12 cellular contexts compared by ENCODE assay signal in the genomic region with DNA sequence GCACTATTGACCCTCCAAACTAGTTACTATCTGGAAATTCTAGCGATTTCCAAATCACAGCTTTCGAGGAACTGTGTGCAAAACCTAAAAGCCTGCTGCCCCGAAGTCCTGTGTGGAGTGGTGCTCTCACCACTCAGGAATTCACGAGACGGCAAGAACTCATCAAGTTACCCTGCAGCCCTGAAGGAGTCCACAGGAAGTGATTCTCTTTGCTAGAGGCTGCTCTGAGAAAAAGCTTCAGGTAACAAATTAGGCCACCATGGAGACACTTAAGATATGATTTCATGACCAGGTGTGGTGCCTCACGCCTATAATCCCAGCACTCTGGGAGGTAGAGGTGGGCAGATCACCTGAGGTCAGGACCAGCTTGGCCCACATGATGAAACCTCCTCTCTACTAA. TPM values are rescaled to one million over a fixed set of nuclear protein-coding genes. Genes with fewer than 3 reads are reported as not detected.
DNase-seq lines count a peak whose midpoint lies in the region; ATAC-seq and TF ChIP-seq lines count a peak whose summit lies in the region.
"Had no signal": no experiment of that assay in that cellular context is flagged by ENCODE, and none has a peak within 500 bp of the region (broad histone marks: within the 10 kb centered on the region; RNA-seq: fewer than 3 reads in every experiment).

No MANE protein-coding gene starts in this region.

- H3K36me3 ChIP-seq in gastroesophageal sphincter, result no peaks in the 10 kb centered on the region

- H3K9me3 ChIP-seq in gastroesophageal sphincter, result no peaks in the 10 kb centered on the region
- H3K9me3 ChIP-seq: SJCRH30 had no signal

- no peak overlapping the region for H3K27ac ChIP-seq in gastroesophageal sphincter
- H3K27ac ChIP-seq: SJCRH30 had no signal

- no peak for ATAC-seq in activated naive CD4-positive, alpha-beta T cell treated with anti-CD3 and anti-CD28 coated beads, Interleukin-2, amount 50 U/mL, for 72 hours
- peak; percentile 56 for ATAC-seq in gastroesophageal sphincter
- ATAC-seq in stimulated activated effector memory CD8-positive, alpha-beta T cell treated with anti-CD3 and anti-CD28 coated beads, Interleukin-12 subunit alpha, Interleukin-12 subunit beta, amount 100 ng/mL, for 72 hours, result no peak
- no peak for ATAC-seq in GM18873 (IDR thresholded peaks at IDR 0.05; ENCODE audit: low FRiP score, unreplicated experiment)

- H3K4me1 ChIP-seq in gastroesophageal sphincter, result peaks cover 0 to 75% (median 9%) of the 10 kb centered on the region in 3 donors
- H3K4me1 ChIP-seq: SJCRH30 had no signal

- no peak for TF ChIP-seq POLR2A in gastroesophageal sphincter (IDR thresholded peaks at IDR 0.05)

- no peak for TF ChIP-seq EP300 in gastroesophageal sphincter (IDR thresholded peaks at IDR 0.05)

- no peak overlapping the region for H3K4me3 ChIP-seq in gastroesophageal sphincter
- H3K4me3 ChIP-seq: SJCRH30 had no signal

- H3K27me3 Mint-ChIP-seq in activated naive CD4-positive, alpha-beta T cell treated with anti-CD3 and anti-CD28 coated beads, Interleukin-2, amount 10 ng/mL, durations not matched to agents 7 days and 5 days, result no peaks in the 10 kb centered on the region
- H3K27me3 Mint-ChIP-seq in activated T-helper 2 cell treated with anti-CD3 and anti-CD28 coated beads, Interferon-gamma antibody, Interleukin-2, Interleukin-4, amounts not matched to agents 10 μg/mL and 5 μg/mL and 100 μg/mL, durations not matched to agents 14 hours and 24 hours and 36 hours (ENCODE audit: low read depth), result no peaks in the 10 kb centered on the region

- no peak for DNase-seq in activated naive CD4-positive, alpha-beta T cell treated with anti-CD3 and anti-CD28 coated beads, Interleukin-2, amount 10 ng/mL, durations not matched to agents 7 days and 5 days
- no peak for DNase-seq in activated naive CD4-positive, alpha-beta T cell treated with anti-CD3 and anti-CD28 coated beads, Interleukin-2, amount 50 U/mL, for 72 hours (ENCODE audit: low spot score in 2 of 2)
- DNase-seq in activated T-helper 2 cell treated with anti-CD3 and anti-CD28 coated beads, Interferon-gamma antibody, Interleukin-2, Interleukin-4, amounts not matched to agents 10 μg/mL and 5 μg/mL and 100 μg/mL, durations not matched to agents 14 hours and 24 hours and 36 hours (ENCODE audit: low spot score), result no peak
- no peak for DNase-seq in stimulated activated effector memory CD8-positive, alpha-beta T cell treated with anti-CD3 and anti-CD28 coated beads, Interleukin-12 subunit alpha, Interleukin-12 subunit beta, amount 100 ng/mL, for 72 hours (ENCODE audit: low spot score in 2 of 2)
- no peak for DNase-seq in KG1 (lab: John Stamatoyannopoulos, UW)
- DNase-seq in activated effector memory CD4-positive, alpha-beta T cell treated with Interleukin-2 at 50 U/mL for 16 hours, result no peak
- DNase-seq: activated CD8-positive, alpha-beta memory T cell treated with anti-CD3 and anti-CD28 coated beads for 24 hours; caudate nucleus; occipital lobe; SJCRH30 had no signal

- no peaks in the 10 kb centered on the region for H3K27me3 ChIP-seq in gastroesophageal sphincter
- H3K27me3 ChIP-seq: SJCRH30 had no signal

- peak overlapping the region; percentile 68 for H3K27ac Mint-ChIP-seq in activated naive CD4-positive, alpha-beta T cell treated with anti-CD3 and anti-CD28 coated beads, Interleukin-2, amount 10 ng/mL, durations not matched to agents 7 days and 5 days
- H3K27ac Mint-ChIP-seq in activated naive CD4-positive, alpha-beta T cell treated with anti-CD3 and anti-CD28 coated beads, Interleukin-2, amount 50 U/mL, for 72 hours, result peak overlapping the region in 1 of 2 donors; percentile 67
- H3K27ac Mint-ChIP-seq in activated T-helper 2 cell treated with anti-CD3 and anti-CD28 coated beads, Interferon-gamma antibody, Interleukin-2, Interleukin-4, amounts not matched to agents 10 μg/mL and 5 μg/mL and 100 μg/mL, durations not matched to agents 14 hours and 24 hours and 36 hours, result peak overlapping the region; percentile 38
- peak overlapping the region; percentile 41 for H3K27ac Mint-ChIP-seq in stimulated activated effector memory CD8-positive, alpha-beta T cell treated with anti-CD3 and anti-CD28 coated beads, Interleukin-12 subunit alpha, Interleukin-12 subunit beta, amount 100 ng/mL, for 72 hours

- WGBS in gastroesophageal sphincter (ENCODE audit: low coverage in 1 of 2), 2 donors, result 46 to 50% methylated on average over 2 to 4 of the region's 6 CpGs

- peaks cover 26% of the 10 kb centered on the region for H3K36me3 Mint-ChIP-seq in activated naive CD4-positive, alpha-beta T cell treated with anti-CD3 and anti-CD28 coated beads, Interleukin-2, amount 10 ng/mL, durations not matched to agents 7 days and 5 days
- H3K36me3 Mint-ChIP-seq in activated naive CD4-positive, alpha-beta T cell treated with anti-CD3 and anti-CD28 coated beads, Interleukin-2, amount 50 U/mL, for 72 hours, result peaks cover 0 to 18% of the 10 kb centered on the region in 2 donors
- peaks cover 20% of the 10 kb centered on the region for H3K36me3 Mint-ChIP-seq in activated T-helper 2 cell treated with anti-CD3 and anti-CD28 coated beads, Interferon-gamma antibody, Interleukin-2, Interleukin-4, amounts not matched to agents 10 μg/mL and 5 μg/mL and 100 μg/mL, durations not matched to agents 14 hours and 24 hours and 36 hours (ENCODE audit: low read depth)
- peaks cover 18% of the 10 kb centered on the region for H3K36me3 Mint-ChIP-seq in stimulated activated effector memory CD8-positive, alpha-beta T cell treated with anti-CD3 and anti-CD28 coated beads, Interleukin-12 subunit alpha, Interleukin-12 subunit beta, amount 100 ng/mL, for 72 hours

- H3K9me3 Mint-ChIP-seq in activated naive CD4-positive, alpha-beta T cell treated with anti-CD3 and anti-CD28 coated beads, Interleukin-2, amount 10 ng/mL, durations not matched to agents 7 days and 5 days, result peaks cover 3% of the 10 kb centered on the region
- H3K9me3 Mint-ChIP-seq in activated naive CD4-positive, alpha-beta T cell treated with anti-CD3 and anti-CD28 coated beads, Interleukin-2, amount 50 U/mL, for 72 hours, result no peaks in the 10 kb centered on the region
- H3K9me3 Mint-ChIP-seq in activated T-helper 2 cell treated with anti-CD3 and anti-CD28 coated beads, Interferon-gamma antibody, Interleukin-2, Interleukin-4, amounts not matched to agents 10 μg/mL and 5 μg/mL and 100 μg/mL, durations not matched to agents 14 hours and 24 hours and 36 hours, result no peaks in the 10 kb centered on the region
- H3K9me3 Mint-ChIP-seq in stimulated activated effector memory CD8-positive, alpha-beta T cell treated with anti-CD3 and anti-CD28 coated beads, Interleukin-12 subunit alpha, Interleukin-12 subunit beta, amount 100 ng/mL, for 72 hours, result no peaks in the 10 kb centered on the region

- H3K4me1 Mint-ChIP-seq in activated naive CD4-positive, alpha-beta T cell treated with anti-CD3 and anti-CD28 coated beads, Interleukin-2, amount 10 ng/mL, durations not matched to agents 7 days and 5 days, result peaks cover 79% of the 10 kb centered on the region
- peaks cover 55% of the 10 kb centered on the region for H3K4me1 Mint-ChIP-seq in activated T-helper 2 cell treated with anti-CD3 and anti-CD28 coated beads, Interferon-gamma antibody, Interleukin-2, Interleukin-4, amounts not matched to agents 10 μg/mL and 5 μg/mL and 100 μg/mL, durations not matched to agents 14 hours and 24 hours and 36 hours (ENCODE audit: low read depth)
- H3K4me1 Mint-ChIP-seq in stimulated activated effector memory CD8-positive, alpha-beta T cell treated with anti-CD3 and anti-CD28 coated beads, Interleukin-12 subunit alpha, Interleukin-12 subunit beta, amount 100 ng/mL, for 72 hours, result peaks cover 72% of the 10 kb centered on the region

- no peak for TF ChIP-seq CTCF in gastroesophageal sphincter (IDR thresholded peaks at IDR 0.05)

- no peak overlapping the region for H3K4me3 Mint-ChIP-seq in activated naive CD4-positive, alpha-beta T cell treated with anti-CD3 and anti-CD28 coated beads, Interleukin-2, amount 10 ng/mL, durations not matched to agents 7 days and 5 days
- H3K4me3 Mint-ChIP-seq in activated T-helper 2 cell treated with anti-CD3 and anti-CD28 coated beads, Interferon-gamma antibody, Interleukin-2, Interleukin-4, amounts not matched to agents 10 μg/mL and 5 μg/mL and 100 μg/mL, durations not matched to agents 14 hours and 24 hours and 36 hours (ENCODE audit: low read depth), result no peak overlapping the region
- H3K4me3 Mint-ChIP-seq in stimulated activated effector memory CD8-positive, alpha-beta T cell treated with anti-CD3 and anti-CD28 coated beads, Interleukin-12 subunit alpha, Interleukin-12 subunit beta, amount 100 ng/mL, for 72 hours, result peak overlapping the region; percentile 20

- intact Hi-C loops in activated T-helper 2 cell treated with anti-CD3 and anti-CD28 coated beads, Interferon-gamma antibody, Interleukin-2, Interleukin-4, amounts not matched to agents 10 μg/mL and 5 μg/mL and 100 μg/mL, durations not matched to agents 14 hours and 24 hours and 36 hours (cut with micrococcal nuclease), result no loop called here

- CTCF ChIA-PET in activated naive CD4-positive, alpha-beta T cell treated with anti-CD3 and anti-CD28 coated beads, Interleukin-2, amount 10 ng/mL, durations not matched to agents 7 days and 5 days (lab: Charles Lee), result interaction anchor here (0.6 kb wide), 1 partner anchor 13 kb away, joined by 3 read pairs; no protein-coding TSS in a partner anchor

RNA-seq across cellular contexts. Expression of gene ANKRD11, which starts 19.1 kb away (rescaled TPM):
- total RNA-seq in activated naive CD4-positive, alpha-beta T cell treated with anti-CD3 and anti-CD28 coated beads, Interleukin-2, amount 50 U/mL, for 72 hours, result 100 to 1,000 TPM; 130 to 165 TPM
- 142 and 144 TPM in 2 replicates for total RNA-seq in activated T-helper 2 cell treated with anti-CD3 and anti-CD28 coated beads, Interferon-gamma antibody, Interleukin-2, Interleukin-4, amounts not matched to agents 10 μg/mL and 5 μg/mL and 100 μg/mL, durations not matched to agents 14 hours and 24 hours and 36 hours
- total RNA-seq in gastroesophageal sphincter, result 100 to 1,000 TPM in 2 of 4 donors, 10 to 100 TPM in 2; 67.0 to 107 (median 88.9) TPM

RNA-seq across cellular contexts. Expression of gene SPG7, which starts 37.0 kb away (rescaled TPM):
- 100 to 1,000 TPM in 1 of 2 donors, 10 to 100 TPM in 1; 97.7 to 114 TPM for total RNA-seq in activated naive CD4-positive, alpha-beta T cell treated with anti-CD3 and anti-CD28 coated beads, Interleukin-2, amount 50 U/mL, for 72 hours
- 115 and 125 TPM in 2 replicates for total RNA-seq in activated T-helper 2 cell treated with anti-CD3 and anti-CD28 coated beads, Interferon-gamma antibody, Interleukin-2, Interleukin-4, amounts not matched to agents 10 μg/mL and 5 μg/mL and 100 μg/mL, durations not matched to agents 14 hours and 24 hours and 36 hours
- total RNA-seq in gastroesophageal sphincter, result 100 to 1,000 TPM in 2 of 4 donors, 10 to 100 TPM in 2; 80.9 to 160 (median 98.2) TPM
